Comparison of ENCODE assay signal across 11 cellular contexts in genomic region chr18:9140381-9140780, GRCh38. TPM values are rescaled to one million over a fixed set of nuclear protein-coding genes. Genes with fewer than 3 reads are reported as not detected.
DNase-seq lines count a peak whose midpoint lies in the region; ATAC-seq and TF ChIP-seq lines count a peak whose summit lies in the region.
"Had no signal": no experiment of that assay in that cellular context is flagged by ENCODE, and none has a peak within 500 bp of the region (broad histone marks: within the 10 kb centered on the region; RNA-seq: fewer than 3 reads in every experiment).

No MANE protein-coding gene starts in this region.

- peak overlapping the region; percentile 72 to 99 (median 98) for H3K27ac Mint-ChIP-seq in IgD-negative memory B cell

- no peak for DNase-seq in AG10803 (ENCODE audit: low read depth)
- no peak for DNase-seq in ascending aorta (ENCODE audit: low spot score in 2 of 2)
- no peak for DNase-seq in D341Med (ENCODE audit: low spot score)
- DNase-seq: amygdala, glutamatergic neuron had no signal

- H3K4me1 ChIP-seq in ascending aorta, result peaks cover 4 to 55% of the 10 kb centered on the region in 2 donors
- H3K4me1 ChIP-seq in muscle layer of duodenum (ENCODE audit: control insufficient read depth in 1 of 2, insufficient read depth in 2 of 2, low read length in 2 of 2), result peaks cover 29 to 48% of the 10 kb centered on the region in 2 donors

- H3K9me3 ChIP-seq in ascending aorta, result no peaks in the 10 kb centered on the region
- H3K9me3 ChIP-seq in muscle layer of duodenum (ENCODE audit: control insufficient read depth in 1 of 2, low read length in 2 of 2), result no peaks in the 10 kb centered on the region

- H3K36me3 Mint-ChIP-seq in IgD-negative memory B cell, result no peaks in the 10 kb centered on the region

- H3K9me3 Mint-ChIP-seq in IgD-negative memory B cell, result no peaks in the 10 kb centered on the region

- intact Hi-C loops in ascending aorta (cut with DNase I), result no loop called here

- no peak for TF ChIP-seq CTCF in AG10803 (conservative IDR thresholded peaks at IDR 0.05; ENCODE audit: low read length)
- no peak for TF ChIP-seq CTCF in ascending aorta (IDR thresholded peaks at IDR 0.05)

- H3K27ac ChIP-seq in ascending aorta, result peak overlapping the region; percentile 2 to 29
- H3K27ac ChIP-seq in muscle layer of duodenum (ENCODE audit: low read length), result peak overlapping the region; percentile 99
- H3K27ac ChIP-seq: HL-60 had no signal

- ATAC-seq in GM18519 (IDR thresholded peaks at IDR 0.05; ENCODE audit: low FRiP score, unreplicated experiment) (no peak), GM21786 (IDR thresholded peaks at IDR 0.05; ENCODE audit: unreplicated experiment) (no peak), HG03442 (IDR thresholded peaks at IDR 0.05; ENCODE audit: unreplicated experiment) (no peak)

- peaks cover 51 to 56% (median 54%) of the 10 kb centered on the region in 3 donors for H3K4me1 Mint-ChIP-seq in IgD-negative memory B cell

- H3K4me3 ChIP-seq in AG10803 (ENCODE audit: low read length), result peak overlapping the region; percentile 91
- H3K4me3 ChIP-seq in ascending aorta, result peak overlapping the region in 1 of 2 donors; percentile 87
- H3K4me3 ChIP-seq in muscle layer of duodenum (ENCODE audit: low read depth in 1 of 2, low read length in 2 of 2), result peak overlapping the region; percentile 47 to 81

- H3K27me3 ChIP-seq in ascending aorta (no peaks in the 10 kb centered on the region), muscle layer of duodenum (ENCODE audit: low read depth, low read length) (no peaks in the 10 kb centered on the region)

- H3K27me3 Mint-ChIP-seq in IgD-negative memory B cell, result no peaks in the 10 kb centered on the region

- peak overlapping the region; percentile 75 to 96 (median 92) for H3K4me3 Mint-ChIP-seq in IgD-negative memory B cell

- H3K36me3 ChIP-seq in ascending aorta, result no peaks in the 10 kb centered on the region
- H3K36me3 ChIP-seq in muscle layer of duodenum (ENCODE audit: control insufficient read depth in 1 of 2, insufficient read depth in 2 of 2, low read length in 2 of 2), result peaks cover 0 to 15% of the 10 kb centered on the region in 2 donors

RNA-seq across cellular contexts. Expression of gene ANKRD12, which starts 3.8 kb away (rescaled TPM):
- 87.3 TPM for polyA plus RNA-seq in IgD-negative memory B cell
- total RNA-seq in ascending aorta, result 11.4 TPM

RNA-seq across cellular contexts. Expression of gene NDUFV2, which starts 37.9 kb away (rescaled TPM):
- polyA plus RNA-seq in IgD-negative memory B cell, result 144 TPM
- total RNA-seq in ascending aorta, result 48.6 TPM
